In the genomic region with DNA sequence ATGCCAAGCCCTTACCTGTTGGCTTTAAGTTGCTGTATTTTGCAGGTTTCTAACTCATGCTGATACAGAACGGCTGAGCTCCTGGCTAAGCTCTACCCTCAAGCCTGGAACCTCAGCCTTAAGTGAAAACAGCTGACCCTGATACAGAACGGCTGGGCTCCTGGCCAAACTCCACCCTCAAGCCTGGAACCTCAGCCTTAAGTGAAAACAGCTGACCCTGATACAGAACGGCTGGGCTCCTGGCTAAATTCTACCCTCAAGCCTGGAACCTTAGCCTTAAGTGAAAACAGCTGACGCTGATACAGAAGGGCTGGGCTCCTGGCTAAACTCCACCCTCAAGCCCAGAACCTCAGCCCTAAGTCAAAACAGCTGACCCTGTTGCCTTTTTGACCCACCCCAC, we compare ENCODE assay signal across 24 cellular contexts. TPM values are rescaled to one million over a fixed set of nuclear protein-coding genes. Genes with fewer than 3 reads are reported as not detected.
A peak's percentile ranks its signal among the peaks of the same experiment; 100 is the strongest.
DNase-seq lines count a peak whose midpoint lies in the region; ATAC-seq and TF ChIP-seq lines count a peak whose summit lies in the region.
"Had no signal": no experiment of that assay in that cellular context is flagged by ENCODE, and none has a peak within 500 bp of the region (broad histone marks: within the 10 kb centered on the region; RNA-seq: fewer than 3 reads in every experiment).

No MANE protein-coding gene starts in this region.

- intact Hi-C loops in Right ventricle myocardium superior (cut with DNase I), result no loop called here
- intact Hi-C loops in cardiac septum (cut with DNase I), result no loop called here
- intact Hi-C loops in CD8-positive, alpha-beta T cell (cut with DNase I, micrococcal nuclease), result no loop called here

- DNase-seq in Right ventricle myocardium superior (no peak), cardiac septum (ENCODE audit: low spot score) (no peak), adipocyte (ENCODE audit: low read depth) (peak; percentile 75), foreskin fibroblast (peak; percentile 73 to 87), nephron progenitor cell (no peak), NCI-H526 treated with DMSO at 0.1 percent for 48 hours (lab: John Stamatoyannopoulos, UW) (no peak)
- no peak for DNase-seq in CD8-positive, alpha-beta T cell
- DNase-seq in activated naive CD4-positive, alpha-beta T cell treated with anti-CD3 and anti-CD28 coated beads, Interleukin-2, amount 50 U/mL, for 16 hours, result no peak
- DNase-seq: activated CD4-positive, alpha-beta T cell treated with anti-CD3 and anti-CD28 coated beads, Interleukin-2, amount 10 ng/mL, durations not matched to agents 24 days and 14 days; caudate nucleus; endodermal cell; GF-D8; glutamatergic neuron; islet precursor cell; NCI-H1105; NCI-H2171 treated with DMSO at 0.1 percent for 48 hours; NK-92 treated with Interleukin-12 subunit alpha and Interleukin-12 subunit beta, amount 100 ng/mL, for 24 hours; occipital lobe; SHP77; stimulated activated naive B cell treated with anti-CD40 and anti-IgM and Interleukin-4, amounts not matched to agents 10 μg/mL and 1 μg/mL and 100 μg/mL, for 72 hours; upper lobe of left lung had no signal

- H3K4me3 ChIP-seq in adipocyte (ENCODE audit: low read length) (no peak overlapping the region), foreskin fibroblast (ENCODE audit: low read depth in 1 of 2, low read length in 2 of 2) (no peak overlapping the region)
- H3K4me3 ChIP-seq in CD8-positive, alpha-beta T cell (ENCODE audit: low read depth, low read length), result no peak overlapping the region
- H3K4me3 ChIP-seq: upper lobe of left lung had no signal

- H3K9me3 ChIP-seq in adipocyte (ENCODE audit: control insufficient read depth, low read length), result no peaks in the 10 kb centered on the region
- peaks cover 2% of the 10 kb centered on the region for H3K9me3 ChIP-seq in CD8-positive, alpha-beta T cell (ENCODE audit: low read length)

- ATAC-seq in Right ventricle myocardium superior (ENCODE audit: poor library complexity), result peak; percentile 75
- ATAC-seq in CD8-positive, alpha-beta T cell, result no peak
- ATAC-seq: HCT116; stimulated activated naive B cell treated with anti-CD40 and anti-IgM and Interleukin-4, amounts not matched to agents 10 μg/mL and 1 μg/mL and 100 μg/mL, for 72 hours had no signal

- POLR2A ChIA-PET in CD8-positive, alpha-beta T cell (lab: Charles Lee), result no interaction called here

- H3K27me3 ChIP-seq in adipocyte (replicated peaks; ENCODE audit: control insufficient read depth, insufficient read depth, low read length), result no peaks in the 10 kb centered on the region
- H3K27me3 ChIP-seq in CD8-positive, alpha-beta T cell (ENCODE audit: insufficient read depth, low read length), result no peaks in the 10 kb centered on the region
- H3K27me3 ChIP-seq: upper lobe of left lung had no signal

- no peak overlapping the region for H3K27ac ChIP-seq in CD8-positive, alpha-beta T cell (ENCODE audit: low read depth, low read length)
- H3K27ac ChIP-seq: upper lobe of left lung had no signal

- peaks cover 10% of the 10 kb centered on the region for H3K27me3 Mint-ChIP-seq in nephron progenitor cell (ENCODE audit: low read depth, poor library complexity)
- H3K27me3 Mint-ChIP-seq in CD8-positive, alpha-beta T cell (ENCODE audit: low read depth), result no peaks in the 10 kb centered on the region
- H3K27me3 Mint-ChIP-seq: activated naive CD4-positive, alpha-beta T cell treated with anti-CD3 and anti-CD28 coated beads, Interleukin-2, amount 50 U/mL, for 24 hours; IgD-negative memory B cell had no signal

- H3K9ac ChIP-seq in adipocyte (ENCODE audit: low read length), result no peak overlapping the region

- H3K4me3 Mint-ChIP-seq in nephron progenitor cell, result no peak overlapping the region
- H3K4me3 Mint-ChIP-seq in CD8-positive, alpha-beta T cell, result no peak overlapping the region
- H3K4me3 Mint-ChIP-seq: activated CD4-positive, alpha-beta T cell treated with anti-CD3 and anti-CD28 coated beads, Interleukin-2, amount 10 ng/mL, durations not matched to agents 24 days and 14 days; activated naive CD4-positive, alpha-beta T cell treated with anti-CD3 and anti-CD28 coated beads, Interleukin-2, amount 50 U/mL, for 24 hours; endodermal cell; IgD-negative memory B cell; stimulated activated naive B cell treated with anti-CD40 and anti-IgM and Interleukin-4, amounts not matched to agents 10 μg/mL and 1 μg/mL and 100 μg/mL, for 72 hours had no signal

- H3K36me3 ChIP-seq in adipocyte (ENCODE audit: control insufficient read depth, insufficient read depth, low read length, severe bottlenecking), result no peaks in the 10 kb centered on the region
- no peaks in the 10 kb centered on the region for H3K36me3 ChIP-seq in CD8-positive, alpha-beta T cell (ENCODE audit: insufficient read depth, low read length)
- H3K36me3 ChIP-seq: upper lobe of left lung had no signal

- peaks cover 19% of the 10 kb centered on the region for H3K9me3 Mint-ChIP-seq in nephron progenitor cell
- peaks cover 2% of the 10 kb centered on the region for H3K9me3 Mint-ChIP-seq in CD8-positive, alpha-beta T cell
- H3K9me3 Mint-ChIP-seq: activated CD4-positive, alpha-beta T cell treated with anti-CD3 and anti-CD28 coated beads, Interleukin-2, amount 10 ng/mL, durations not matched to agents 24 days and 14 days had no signal

- no peak for TF ChIP-seq CTCF in foreskin fibroblast (IDR thresholded peaks at IDR 0.05; ENCODE audit: low read depth, low read length)
- TF ChIP-seq CTCF in nephron progenitor cell (IDR thresholded peaks at IDR 0.05), result no peak
- TF ChIP-seq CTCF in CD8-positive, alpha-beta T cell (IDR thresholded peaks at IDR 0.05), result no peak

- H3K4me1 Mint-ChIP-seq in nephron progenitor cell, result no peaks in the 10 kb centered on the region
- H3K4me1 Mint-ChIP-seq in CD8-positive, alpha-beta T cell (ENCODE audit: low read depth), result no peaks in the 10 kb centered on the region
- H3K4me1 Mint-ChIP-seq: activated naive CD4-positive, alpha-beta T cell treated with anti-CD3 and anti-CD28 coated beads, Interleukin-2, amount 50 U/mL, for 24 hours; endodermal cell; IgD-negative memory B cell had no signal

- H3K36me3 Mint-ChIP-seq in nephron progenitor cell (ENCODE audit: low read depth), result no peaks in the 10 kb centered on the region
- H3K36me3 Mint-ChIP-seq in CD8-positive, alpha-beta T cell, result no peaks in the 10 kb centered on the region
- H3K36me3 Mint-ChIP-seq: activated naive CD4-positive, alpha-beta T cell treated with anti-CD3 and anti-CD28 coated beads, Interleukin-2, amount 50 U/mL, for 24 hours; stimulated activated naive B cell treated with anti-CD40 and anti-IgM and Interleukin-4, amounts not matched to agents 10 μg/mL and 1 μg/mL and 100 μg/mL, for 72 hours had no signal

- CTCF ChIA-PET in CD8-positive, alpha-beta T cell (lab: Charles Lee), result no interaction called here

- no peaks in the 10 kb centered on the region for H3K4me1 ChIP-seq in adipocyte (ENCODE audit: control insufficient read depth, insufficient read depth, low read length)
- no peaks in the 10 kb centered on the region for H3K4me1 ChIP-seq in CD8-positive, alpha-beta T cell (ENCODE audit: insufficient read depth, low read length)
- H3K4me1 ChIP-seq: upper lobe of left lung had no signal

- no peak overlapping the region for H3K27ac Mint-ChIP-seq in nephron progenitor cell
- no peak overlapping the region for H3K27ac Mint-ChIP-seq in CD8-positive, alpha-beta T cell
- H3K27ac Mint-ChIP-seq: activated CD4-positive, alpha-beta T cell treated with anti-CD3 and anti-CD28 coated beads, Interleukin-2, amount 10 ng/mL, durations not matched to agents 24 days and 14 days; activated naive CD4-positive, alpha-beta T cell treated with anti-CD3 and anti-CD28 coated beads, Interleukin-2, amount 50 U/mL, for 24 hours; endodermal cell; IgD-negative memory B cell; stimulated activated naive B cell treated with anti-CD40 and anti-IgM and Interleukin-4, amounts not matched to agents 10 μg/mL and 1 μg/mL and 100 μg/mL, for 72 hours had no signal

RNA-seq across cellular contexts. Expression of a gene that starts 17.6 kb away (rescaled TPM):
- 2.3 TPM for total RNA-seq in Right ventricle myocardium superior
- 1.00 TPM for total RNA-seq in cardiac septum
- not detected for total RNA-seq in CD8-positive, alpha-beta T cell
- total RNA-seq: activated CD4-positive, alpha-beta T cell treated with anti-CD3 and anti-CD28 coated beads, Interleukin-2, amount 10 ng/mL, durations not matched to agents 24 days and 14 days had no signal

Comparison
In these comparisons a context has a peak if more than half of its experiments do, and no peak if none do; other contexts are left out.
1. DNase-seq: peak in adipocyte (single experiment) and foreskin fibroblast (2 of 2); none in Right ventricle myocardium superior (single experiment), cardiac septum (single experiment), nephron progenitor cell (single experiment), CD8-positive, alpha-beta T cell (0 of 7), NCI-H526 treated with DMSO at 0.1 percent for 48 hours (single experiment) and activated naive CD4-positive, alpha-beta T cell treated with anti-CD3 and anti-CD28 coated beads, Interleukin-2, amount 50 U/mL, for 16 hours (single experiment).